Comparison of ENCODE assay signal across 1 cellular context in genomic region chr7:150404785-150405583, GRCh38.
TF ChIP-seq lines count a peak whose summit lies in the region.

No MANE protein-coding gene starts in this region.

TF ChIP-seq in K562, 482 proteins besides CTCF, POLR2A, EP300 and RAD21 (continued from another document and continues in another):
- TF ChIP-seq, protein P1, sequence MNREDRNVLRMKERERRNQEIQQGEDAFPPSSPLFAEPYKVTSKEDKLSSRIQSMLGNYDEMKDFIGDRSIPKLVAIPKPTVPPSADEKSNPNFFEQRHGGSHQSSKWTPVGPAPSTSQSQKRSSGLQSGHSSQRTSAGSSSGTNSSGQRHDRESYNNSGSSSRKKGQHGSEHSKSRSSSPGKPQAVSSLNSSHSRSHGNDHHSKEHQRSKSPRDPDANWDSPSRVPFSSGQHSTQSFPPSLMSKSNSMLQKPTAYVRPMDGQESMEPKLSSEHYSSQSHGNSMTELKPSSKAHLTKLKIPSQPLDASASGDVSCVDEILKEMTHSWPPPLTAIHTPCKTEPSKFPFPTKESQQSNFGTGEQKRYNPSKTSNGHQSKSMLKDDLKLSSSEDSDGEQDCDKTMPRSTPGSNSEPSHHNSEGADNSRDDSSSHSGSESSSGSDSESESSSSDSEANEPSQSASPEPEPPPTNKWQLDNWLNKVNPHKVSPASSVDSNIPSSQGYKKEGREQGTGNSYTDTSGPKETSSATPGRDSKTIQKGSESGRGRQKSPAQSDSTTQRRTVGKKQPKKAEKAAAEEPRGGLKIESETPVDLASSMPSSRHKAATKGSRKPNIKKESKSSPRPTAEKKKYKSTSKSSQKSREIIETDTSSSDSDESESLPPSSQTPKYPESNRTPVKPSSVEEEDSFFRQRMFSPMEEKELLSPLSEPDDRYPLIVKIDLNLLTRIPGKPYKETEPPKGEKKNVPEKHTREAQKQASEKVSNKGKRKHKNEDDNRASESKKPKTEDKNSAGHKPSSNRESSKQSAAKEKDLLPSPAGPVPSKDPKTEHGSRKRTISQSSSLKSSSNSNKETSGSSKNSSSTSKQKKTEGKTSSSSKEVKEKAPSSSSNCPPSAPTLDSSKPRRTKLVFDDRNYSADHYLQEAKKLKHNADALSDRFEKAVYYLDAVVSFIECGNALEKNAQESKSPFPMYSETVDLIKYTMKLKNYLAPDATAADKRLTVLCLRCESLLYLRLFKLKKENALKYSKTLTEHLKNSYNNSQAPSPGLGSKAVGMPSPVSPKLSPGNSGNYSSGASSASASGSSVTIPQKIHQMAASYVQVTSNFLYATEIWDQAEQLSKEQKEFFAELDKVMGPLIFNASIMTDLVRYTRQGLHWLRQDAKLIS (CRISPR knock-in tag; IDR thresholded peaks at IDR 0.05) = no peak
- TF ChIP-seq CTBP1 (IDR thresholded peaks at IDR 0.05; ENCODE audit: borderline replicate concordance) = peak; percentile 98
- TF ChIP-seq MCM7 (IDR thresholded peaks at IDR 0.05) = no peak
- TF ChIP-seq PBX2 (CRISPR knock-in tag; IDR thresholded peaks at IDR 0.05; ENCODE audit: low read depth) = no peak
- TF ChIP-seq PBX2 (tag; conservative IDR thresholded peaks at IDR 0.05; ENCODE audit: low read depth) = no peak
- TF ChIP-seq KDM1A (IDR thresholded peaks at IDR 0.05) = no peak
- TF ChIP-seq ZFPM2 (CRISPR knock-in tag; IDR thresholded peaks at IDR 0.05) = no peak
- TF ChIP-seq HINFP (tag; conservative IDR thresholded peaks at IDR 0.05; ENCODE audit: low read depth) = no peak
- TF ChIP-seq, protein P2, sequence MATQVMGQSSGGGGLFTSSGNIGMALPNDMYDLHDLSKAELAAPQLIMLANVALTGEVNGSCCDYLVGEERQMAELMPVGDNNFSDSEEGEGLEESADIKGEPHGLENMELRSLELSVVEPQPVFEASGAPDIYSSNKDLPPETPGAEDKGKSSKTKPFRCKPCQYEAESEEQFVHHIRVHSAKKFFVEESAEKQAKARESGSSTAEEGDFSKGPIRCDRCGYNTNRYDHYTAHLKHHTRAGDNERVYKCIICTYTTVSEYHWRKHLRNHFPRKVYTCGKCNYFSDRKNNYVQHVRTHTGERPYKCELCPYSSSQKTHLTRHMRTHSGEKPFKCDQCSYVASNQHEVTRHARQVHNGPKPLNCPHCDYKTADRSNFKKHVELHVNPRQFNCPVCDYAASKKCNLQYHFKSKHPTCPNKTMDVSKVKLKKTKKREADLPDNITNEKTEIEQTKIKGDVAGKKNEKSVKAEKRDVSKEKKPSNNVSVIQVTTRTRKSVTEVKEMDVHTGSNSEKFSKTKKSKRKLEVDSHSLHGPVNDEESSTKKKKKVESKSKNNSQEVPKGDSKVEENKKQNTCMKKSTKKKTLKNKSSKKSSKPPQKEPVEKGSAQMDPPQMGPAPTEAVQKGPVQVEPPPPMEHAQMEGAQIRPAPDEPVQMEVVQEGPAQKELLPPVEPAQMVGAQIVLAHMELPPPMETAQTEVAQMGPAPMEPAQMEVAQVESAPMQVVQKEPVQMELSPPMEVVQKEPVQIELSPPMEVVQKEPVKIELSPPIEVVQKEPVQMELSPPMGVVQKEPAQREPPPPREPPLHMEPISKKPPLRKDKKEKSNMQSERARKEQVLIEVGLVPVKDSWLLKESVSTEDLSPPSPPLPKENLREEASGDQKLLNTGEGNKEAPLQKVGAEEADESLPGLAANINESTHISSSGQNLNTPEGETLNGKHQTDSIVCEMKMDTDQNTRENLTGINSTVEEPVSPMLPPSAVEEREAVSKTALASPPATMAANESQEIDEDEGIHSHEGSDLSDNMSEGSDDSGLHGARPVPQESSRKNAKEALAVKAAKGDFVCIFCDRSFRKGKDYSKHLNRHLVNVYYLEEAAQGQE (CRISPR knock-in tag; IDR thresholded peaks at IDR 0.05; ENCODE audit: low read depth) = peak; percentile 10; the same call in 1 of the 2 replicates
- TF ChIP-seq ZNF764 (CRISPR knock-in tag; IDR thresholded peaks at IDR 0.05; ENCODE audit: low read depth) = no peak
- TF ChIP-seq BCL6 (CRISPR knock-in tag; IDR thresholded peaks at IDR 0.05) = no peak
- no peak for TF ChIP-seq XRCC4 (IDR thresholded peaks at IDR 0.05; ENCODE audit: extremely low read depth, insufficient read depth, insufficient read length)
- TF ChIP-seq TARDBP (IDR thresholded peaks at IDR 0.05) = peak; percentile 98
- peak; percentile 11; the same call in 1 of the 2 replicates for TF ChIP-seq ZSCAN29 (IDR thresholded peaks at IDR 0.05)
- TF ChIP-seq POLR3G (IDR thresholded peaks at IDR 0.05; ENCODE audit: extremely low read depth, insufficient read length, insufficient replicate concordance) = no peak
- TF ChIP-seq, protein P3, sequence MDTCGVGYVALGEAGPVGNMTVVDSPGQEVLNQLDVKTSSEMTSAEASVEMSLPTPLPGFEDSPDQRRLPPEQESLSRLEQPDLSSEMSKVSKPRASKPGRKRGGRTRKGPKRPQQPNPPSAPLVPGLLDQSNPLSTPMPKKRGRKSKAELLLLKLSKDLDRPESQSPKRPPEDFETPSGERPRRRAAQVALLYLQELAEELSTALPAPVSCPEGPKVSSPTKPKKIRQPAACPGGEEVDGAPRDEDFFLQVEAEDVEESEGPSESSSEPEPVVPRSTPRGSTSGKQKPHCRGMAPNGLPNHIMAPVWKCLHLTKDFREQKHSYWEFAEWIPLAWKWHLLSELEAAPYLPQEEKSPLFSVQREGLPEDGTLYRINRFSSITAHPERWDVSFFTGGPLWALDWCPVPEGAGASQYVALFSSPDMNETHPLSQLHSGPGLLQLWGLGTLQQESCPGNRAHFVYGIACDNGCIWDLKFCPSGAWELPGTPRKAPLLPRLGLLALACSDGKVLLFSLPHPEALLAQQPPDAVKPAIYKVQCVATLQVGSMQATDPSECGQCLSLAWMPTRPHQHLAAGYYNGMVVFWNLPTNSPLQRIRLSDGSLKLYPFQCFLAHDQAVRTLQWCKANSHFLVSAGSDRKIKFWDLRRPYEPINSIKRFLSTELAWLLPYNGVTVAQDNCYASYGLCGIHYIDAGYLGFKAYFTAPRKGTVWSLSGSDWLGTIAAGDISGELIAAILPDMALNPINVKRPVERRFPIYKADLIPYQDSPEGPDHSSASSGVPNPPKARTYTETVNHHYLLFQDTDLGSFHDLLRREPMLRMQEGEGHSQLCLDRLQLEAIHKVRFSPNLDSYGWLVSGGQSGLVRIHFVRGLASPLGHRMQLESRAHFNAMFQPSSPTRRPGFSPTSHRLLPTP (IDR thresholded peaks at IDR 0.05; ENCODE audit: borderline replicate concordance, extremely low read depth, insufficient read length) = no peak
- no peak; the same call in 1 of the 2 replicates for TF ChIP-seq ATF4 (CRISPR knock-in tag; IDR thresholded peaks at IDR 0.05)
- TF ChIP-seq EZH2 (IDR thresholded peaks at IDR 0.05; ENCODE audit: borderline replicate concordance, low read depth, low read length) = no peak
- no peak for TF ChIP-seq ZNF239 (CRISPR knock-in tag; IDR thresholded peaks at IDR 0.05)
- no peak for TF ChIP-seq ZNF311 (CRISPR knock-in tag; IDR thresholded peaks at IDR 0.05)
- TF ChIP-seq CBX1 (IDR thresholded peaks at IDR 0.05; ENCODE audit: low read depth) = peak; percentile 82
- TF ChIP-seq MAFF (IDR thresholded peaks at IDR 0.05; ENCODE audit: low read length) = no peak
- TF ChIP-seq MAFG (tag; conservative IDR thresholded peaks at IDR 0.05) = no peak
- TF ChIP-seq HDAC6 (IDR thresholded peaks at IDR 0.05; ENCODE audit: low read depth, low read length) = 0 out of 2 replicates have a peak, but pooled peaks have one; percentile 59
- TF ChIP-seq POLR2G (IDR thresholded peaks at IDR 0.05; ENCODE audit: low read depth, low read length) = peak; percentile 98
- no peak for TF ChIP-seq BRF1 (IDR thresholded peaks at IDR 0.05; ENCODE audit: borderline replicate concordance, extremely low read depth, insufficient read length)
- no peak for TF ChIP-seq ZNF445 (CRISPR knock-in tag; IDR thresholded peaks at IDR 0.05; ENCODE audit: low read depth)
- TF ChIP-seq CEBPZ (IDR thresholded peaks at IDR 0.05; ENCODE audit: borderline replicate concordance, low read depth, low read length) = no peak; the same call in 1 of the 2 replicates
- 0 out of 2 replicates have a peak, but pooled peaks have one; percentile 5 for TF ChIP-seq NFE2 (IDR thresholded peaks at IDR 0.05; ENCODE audit: low read depth)
- TF ChIP-seq MAFK (IDR thresholded peaks at IDR 0.05; ENCODE audit: low read length) = peak; percentile 96
- TF ChIP-seq, protein P4, sequence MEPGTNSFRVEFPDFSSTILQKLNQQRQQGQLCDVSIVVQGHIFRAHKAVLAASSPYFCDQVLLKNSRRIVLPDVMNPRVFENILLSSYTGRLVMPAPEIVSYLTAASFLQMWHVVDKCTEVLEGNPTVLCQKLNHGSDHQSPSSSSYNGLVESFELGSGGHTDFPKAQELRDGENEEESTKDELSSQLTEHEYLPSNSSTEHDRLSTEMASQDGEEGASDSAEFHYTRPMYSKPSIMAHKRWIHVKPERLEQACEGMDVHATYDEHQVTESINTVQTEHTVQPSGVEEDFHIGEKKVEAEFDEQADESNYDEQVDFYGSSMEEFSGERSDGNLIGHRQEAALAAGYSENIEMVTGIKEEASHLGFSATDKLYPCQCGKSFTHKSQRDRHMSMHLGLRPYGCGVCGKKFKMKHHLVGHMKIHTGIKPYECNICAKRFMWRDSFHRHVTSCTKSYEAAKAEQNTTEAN (CRISPR knock-in tag; IDR thresholded peaks at IDR 0.05) = peak; percentile 93
- no peak for TF ChIP-seq ZNF785 (CRISPR knock-in tag; IDR thresholded peaks at IDR 0.05)
- TF ChIP-seq ZNF41 (CRISPR knock-in tag; conservative IDR thresholded peaks at IDR 0.05) = no peak
- TF ChIP-seq CHD1 (IDR thresholded peaks at IDR 0.05; ENCODE audit: low read length) = peak; percentile 98
- no peak for TF ChIP-seq SRSF7 (optimal IDR thresholded peaks at IDR 0.05; ENCODE audit: low read depth, low read length)
- TF ChIP-seq CBX2 (IDR thresholded peaks at IDR 0.05; ENCODE audit: insufficient read depth, low read length, poor library complexity, severe bottlenecking) = no peak
- no peak for TF ChIP-seq SPI1 (IDR thresholded peaks at IDR 0.05; ENCODE audit: borderline replicate concordance, low read depth, low read length)
- TF ChIP-seq MECOM (CRISPR knock-in tag; IDR thresholded peaks at IDR 0.05) = no peak
- TF ChIP-seq XRCC3 (IDR thresholded peaks at IDR 0.05) = no peak
- TF ChIP-seq TGIF2 (CRISPR knock-in tag; IDR thresholded peaks at IDR 0.05) = peak; percentile 20; the same call in 1 of the 2 replicates
- TF ChIP-seq FOSL1 (tag; conservative IDR thresholded peaks at IDR 0.05) = peak; percentile 65
